In the genomic region with DNA sequence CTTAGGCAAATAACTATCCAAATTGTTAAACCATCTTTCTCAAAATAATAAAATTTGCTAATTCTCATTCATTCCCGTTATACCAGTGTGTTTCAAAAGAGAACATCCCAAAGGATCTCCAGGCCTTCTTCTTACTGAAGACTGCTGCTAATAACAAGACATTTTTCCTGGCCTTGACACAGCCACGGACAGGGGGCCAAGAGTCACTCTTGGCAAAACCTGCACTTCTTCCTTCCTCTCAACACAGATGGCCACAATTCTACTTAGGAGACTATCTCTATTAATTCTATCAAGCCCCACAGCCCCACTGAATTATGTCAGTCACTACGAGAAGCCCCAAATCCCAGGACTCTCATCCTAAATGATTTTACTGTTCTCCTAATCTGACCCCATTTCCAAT, we compare ENCODE assay signal across 17 cellular contexts.
DNase-seq lines count a peak whose midpoint lies in the region; ATAC-seq and TF ChIP-seq lines count a peak whose summit lies in the region.
"Had no signal": no experiment of that assay in that cellular context is flagged by ENCODE, and none has a peak within 500 bp of the region (broad histone marks: within the 10 kb centered on the region; RNA-seq: fewer than 3 reads in every experiment).

No MANE protein-coding gene starts in this region.

- CTCF ChIA-PET in A673 (lab: Charles Lee): no interaction called here

- H3K4me1 ChIP-seq in Karpas-422 (ENCODE audit: low read length) (peaks cover 3% of the 10 kb centered on the region; the same call in 1 of the 2 replicates), heart left ventricle (peaks cover 0 to 17% (median 5%) of the 10 kb centered on the region in 12 donors), right cardiac atrium (ENCODE audit: control insufficient read depth, insufficient read depth, low read length) (no peaks in the 10 kb centered on the region), hepatocyte (ENCODE audit: insufficient read depth) (no peaks in the 10 kb centered on the region), A673 (ENCODE audit: insufficient read depth, low read length, poor library complexity, severe bottlenecking) (peaks cover 2% of the 10 kb centered on the region)
- H3K4me1 ChIP-seq: BLaER1 had no signal

- H4K20me1 ChIP-seq in Karpas-422 (ENCODE audit: insufficient read depth, low read depth, low read length) (no peaks in the 10 kb centered on the region), hepatocyte (ENCODE audit: insufficient read depth, poor library complexity, severe bottlenecking) (no peaks in the 10 kb centered on the region)
- H4K20me1 ChIP-seq: BLaER1 had no signal

- H3K36me3 ChIP-seq in Karpas-422 (ENCODE audit: insufficient read depth, low read length) (peaks cover 4% of the 10 kb centered on the region; the same call in 1 of the 2 replicates), heart left ventricle (peaks cover 0 to 45% (median 18%) of the 10 kb centered on the region in 9 donors), hepatocyte (replicated peaks; ENCODE audit: insufficient read depth, low read depth) (no peaks in the 10 kb centered on the region), A673 (ENCODE audit: insufficient read depth, low read length, poor library complexity, severe bottlenecking) (no peaks in the 10 kb centered on the region)

- no peak overlapping the region for H2AFZ ChIP-seq in Karpas-422 (ENCODE audit: low read length)
- H2AFZ ChIP-seq in hepatocyte: no peak overlapping the region

- no TSS peak for BruUV-seq in A673 (replicated peaks; lab: Mats Ljungman, UMichigan)

- no peak overlapping the region for H3K4me3 ChIP-seq in Karpas-422 (ENCODE audit: low read length)
- H3K4me3 ChIP-seq in heart left ventricle: no peak overlapping the region
- H3K4me3 ChIP-seq in right cardiac atrium (ENCODE audit: low read length): no peak overlapping the region
- no peak overlapping the region for H3K4me3 ChIP-seq in hepatocyte
- no peak overlapping the region for H3K4me3 ChIP-seq in A673 (ENCODE audit: low read depth, low read length, poor library complexity, severe bottlenecking)
- H3K4me3 ChIP-seq: BLaER1 had no signal

- intact Hi-C loops in heart left ventricle (cut with DNase I) (no loop called here), right cardiac atrium (cut with DNase I) (no loop called here), A673 (cut with micrococcal nuclease; ENCODE audit: unreplicated experiment) (no loop called here)

- TF ChIP-seq POLR2A in heart left ventricle (IDR thresholded peaks at IDR 0.05): no peak

- no peaks in the 10 kb centered on the region for H3K9me2 ChIP-seq in Karpas-422 (replicated peaks; ENCODE audit: insufficient read depth, low read length)
- no peaks in the 10 kb centered on the region for H3K9me2 ChIP-seq in hepatocyte (replicated peaks; ENCODE audit: insufficient read depth)

- peak in 3 of 4 donors; percentile 39 to 57 (median 49) for ATAC-seq in heart left ventricle
- ATAC-seq in right cardiac atrium: peak; percentile 59 to 66
- ATAC-seq in HG03571 (IDR thresholded peaks at IDR 0.05; ENCODE audit: unreplicated experiment): no peak
- ATAC-seq: HepG2 had no signal

- POLR2A ChIA-PET in A673 (lab: Charles Lee; ENCODE audit: low non-redundant PET): no interaction called here

- 48 to 61% (median 54%) methylated on average over 3 of the region's 3 CpGs for WGBS in heart left ventricle, 4 donors
- WGBS in right cardiac atrium: 37% methylated on average over 3 of the region's 3 CpGs
- WGBS in hepatocyte (ENCODE audit: low lambda C conversion rate, missing lambda C conversion rate): 92% methylated on average over 3 of the region's 3 CpGs

- H3K27me3 ChIP-seq in Karpas-422 (ENCODE audit: low read length) (no peaks in the 10 kb centered on the region), heart left ventricle (no peaks in the 10 kb centered on the region), right cardiac atrium (ENCODE audit: control insufficient read depth, insufficient read depth) (no peaks in the 10 kb centered on the region), hepatocyte (no peaks in the 10 kb centered on the region), A673 (replicated peaks; ENCODE audit: insufficient read depth, low read depth, low read length, poor library complexity) (no peaks in the 10 kb centered on the region)
- H3K27me3 ChIP-seq: BLaER1 had no signal

- no peak overlapping the region for H3K9ac ChIP-seq in Karpas-422 (ENCODE audit: low read length)
- H3K9ac ChIP-seq: BLaER1 had no signal

- H3K4me2 ChIP-seq in Karpas-422 (ENCODE audit: low read depth, low read length, poor library complexity, severe bottlenecking) (no peak overlapping the region), hepatocyte (no peak overlapping the region)
- H3K4me2 ChIP-seq: BLaER1 had no signal

- H3K27ac ChIP-seq in Karpas-422 (ENCODE audit: low read length) (no peak overlapping the region), heart left ventricle (no peak overlapping the region), right cardiac atrium (ENCODE audit: low read length) (no peak overlapping the region), hepatocyte (no peak overlapping the region), A673 (ENCODE audit: low read depth, low read length, poor library complexity, severe bottlenecking) (no peak overlapping the region)
- H3K27ac ChIP-seq: BLaER1 had no signal

- no peaks in the 10 kb centered on the region for H3K9me3 ChIP-seq in Karpas-422 (ENCODE audit: low read length)
- H3K9me3 ChIP-seq in heart left ventricle: no peaks in the 10 kb centered on the region
- no peaks in the 10 kb centered on the region for H3K9me3 ChIP-seq in right cardiac atrium (ENCODE audit: control insufficient read depth, low read length)
- H3K9me3 ChIP-seq in hepatocyte (ENCODE audit: low read depth): no peaks in the 10 kb centered on the region
- no peaks in the 10 kb centered on the region for H3K9me3 ChIP-seq in A673 (ENCODE audit: low read depth, low read length, poor library complexity, severe bottlenecking)
- H3K9me3 ChIP-seq: BLaER1, Caco-2 had no signal

- DNase-seq in Karpas-422: peak; percentile 11
- peak; percentile 69 for DNase-seq in cerebellar cortex (ENCODE audit: low spot score)
- DNase-seq in heart left ventricle: peak in 2 of 5 donors; percentile 21 to 27
- peak in 2 of 3 donors; percentile 61 to 64 for DNase-seq in right cardiac atrium
- no peak for DNase-seq in OCI-M2 (lab: John Stamatoyannopoulos, UW; ENCODE audit: unreplicated experiment)
- DNase-seq in hepatocyte (ENCODE audit: low spot score): no peak
- no peak for DNase-seq in A673 (ENCODE audit: low spot score)
- DNase-seq: AML-193; Caco-2; CD8-positive, alpha-beta memory T cell; DND-41; GF-D8; HCEC 1CT; HFFc6 had no signal

- H3K79me2 ChIP-seq in Karpas-422 (ENCODE audit: low read length) (no peaks in the 10 kb centered on the region), hepatocyte (no peaks in the 10 kb centered on the region)

- TF ChIP-seq CTCF in heart left ventricle (IDR thresholded peaks at IDR 0.05) (no peak), hepatocyte (IDR thresholded peaks at IDR 0.05; ENCODE audit: poor library complexity) (no peak), A673 (conservative IDR thresholded peaks at IDR 0.05; ENCODE audit: low read depth, low read length) (no peak)

Comparison
In these comparisons a context has a peak if more than half of its experiments do, and no peak if none do; other contexts are left out.
1. DNase-seq: peak in Karpas-422 (single experiment), cerebellar cortex (single experiment) and right cardiac atrium (2 of 3); none in OCI-M2 (single experiment), hepatocyte (single experiment) and A673 (single experiment).